ENCODE assay signal across 24 cellular contexts in genomic region chr21:37243961-37244360, GRCh38. TPM values are rescaled to one million over a fixed set of nuclear protein-coding genes. Genes with fewer than 3 reads are reported as not detected.
A peak's percentile ranks its signal among the peaks of the same experiment; 100 is the strongest.
DNase-seq lines count a peak whose midpoint lies in the region; ATAC-seq lines count a peak whose summit lies in the region.
"Had no signal": no experiment of that assay in that cellular context is flagged by ENCODE, and none has a peak within 500 bp of the region (broad histone marks: within the 10 kb centered on the region; RNA-seq: fewer than 3 reads in every experiment).

No MANE protein-coding gene starts in this region.

- no peak for ATAC-seq in T-cell (replicated peaks in 1 of 4)
- no peak for ATAC-seq in central memory CD8-positive, alpha-beta T cell (replicated peaks; ENCODE audit: extremely low read depth, poor library complexity, severe bottlenecking)
- ATAC-seq in stimulated activated memory B cell treated with anti-CD40 and anti-IgM and Interleukin-4, amounts not matched to agents 10 μg/mL and 1 μg/mL and 100 μg/mL, for 72 hours, result no peak
- ATAC-seq: GM12878 had no signal

- peaks cover 13% of the 10 kb centered on the region for H3K79me1 ChIP-seq in mesendoderm (ENCODE audit: low read length)

- H3K36me3 Mint-ChIP-seq in activated naive CD4-positive, alpha-beta T cell treated with anti-CD3 and anti-CD28 coated beads for 36 hours (ENCODE audit: low read depth), result peaks cover 8% of the 10 kb centered on the region
- H3K36me3 Mint-ChIP-seq in T-cell, result peaks cover 16% of the 10 kb centered on the region
- peaks cover 11% of the 10 kb centered on the region for H3K36me3 Mint-ChIP-seq in central memory CD8-positive, alpha-beta T cell (ENCODE audit: insufficient read depth)
- peaks cover 45% of the 10 kb centered on the region for H3K36me3 Mint-ChIP-seq in stimulated activated memory B cell treated with anti-CD40 and anti-IgM and Interleukin-4, amounts not matched to agents 10 μg/mL and 1 μg/mL and 100 μg/mL, for 72 hours

- no peak overlapping the region for H3K4me2 ChIP-seq in mesendoderm (ENCODE audit: low read length)

- no peak overlapping the region for H2BK5ac ChIP-seq in mesendoderm (ENCODE audit: low read length)

- H2AK5ac ChIP-seq in mesendoderm (ENCODE audit: low read length), result no peak overlapping the region

- peaks cover 13% of the 10 kb centered on the region for H3K79me2 ChIP-seq in mesendoderm (ENCODE audit: control insufficient read depth, insufficient read depth, low read length)

- H3K36me3 ChIP-seq in mesendoderm (ENCODE audit: control insufficient read depth, insufficient read depth, low read length), result no peaks in the 10 kb centered on the region
- H3K36me3 ChIP-seq: breast epithelium had no signal

- no peak for DNase-seq in activated naive CD4-positive, alpha-beta T cell treated with anti-CD3 and anti-CD28 coated beads for 36 hours
- no peak for DNase-seq in activated naive CD4-positive, alpha-beta T cell treated with anti-CD3 and anti-CD28 coated beads, Interleukin-2, amount 50 U/mL, for 16 hours
- DNase-seq in T-cell (no peak), COLO829 (ENCODE audit: low spot score) (no peak), mesendoderm (no peak)
- no peak for DNase-seq in central memory CD8-positive, alpha-beta T cell (ENCODE audit: low spot score in 2 of 2)
- DNase-seq: activated CD4-positive, CD25-positive, alpha-beta regulatory T cell; activated effector memory CD4-positive, alpha-beta T cell treated with Interleukin-2 at 50 U/mL for 16 hours; C1 segment of cervical spinal cord; effector CD4-positive, alpha-beta T cell; kidney; midbrain; NCI-H1092 treated with DMSO at 0.1 percent for 48 hours; NCI-H1930; NCI-H526; posterior cingulate gyrus; right cardiac atrium; SHP77 treated with DMSO at 0.1 percent for 48 hours; substantia nigra had no signal

- no peak overlapping the region for H3K18ac ChIP-seq in mesendoderm (ENCODE audit: low read length)

- no peak overlapping the region for H3K4me3 Mint-ChIP-seq in activated naive CD4-positive, alpha-beta T cell treated with anti-CD3 and anti-CD28 coated beads for 36 hours
- H3K4me3 Mint-ChIP-seq in T-cell, result peak overlapping the region in 1 of 3 donors; percentile 74
- H3K4me3 Mint-ChIP-seq in central memory CD8-positive, alpha-beta T cell, result no peak overlapping the region
- no peak overlapping the region for H3K4me3 Mint-ChIP-seq in stimulated activated memory B cell treated with anti-CD40 and anti-IgM and Interleukin-4, amounts not matched to agents 10 μg/mL and 1 μg/mL and 100 μg/mL, for 72 hours
- H3K4me3 Mint-ChIP-seq: neural crest cell, type B pancreatic cell had no signal

- H3K4ac ChIP-seq in mesendoderm (ENCODE audit: low read depth, low read length), result no peak overlapping the region

- no peak overlapping the region for H2BK15ac ChIP-seq in mesendoderm (replicated peaks; ENCODE audit: low read depth)

- no peak overlapping the region for H4K5ac ChIP-seq in mesendoderm (ENCODE audit: low read length)

- POLR2A ChIA-PET in T-cell (lab: Charles Lee), result no interaction called here

- H3K27me3 ChIP-seq in mesendoderm (ENCODE audit: insufficient read depth, low read length, poor library complexity), result no peaks in the 10 kb centered on the region
- H3K27me3 ChIP-seq: breast epithelium had no signal

- no peak overlapping the region for H3K9ac ChIP-seq in mesendoderm (ENCODE audit: low read length)

- CTCF ChIA-PET in activated naive CD4-positive, alpha-beta T cell treated with anti-CD3 and anti-CD28 coated beads for 36 hours (lab: Charles Lee), result no interaction called here
- CTCF ChIA-PET in T-cell (lab: Charles Lee), result no interaction called here

- no peak overlapping the region for H3K23ac ChIP-seq in mesendoderm (ENCODE audit: low read length)

- WGBS in mesendoderm (ENCODE audit: extremely low coverage, insufficient coverage, low lambda C conversion rate), result no CpG with 5 or more reads among the region's 6 CpGs

- H3K56ac ChIP-seq in mesendoderm (ENCODE audit: low read length), result no peak overlapping the region

- H3K27ac Mint-ChIP-seq in activated naive CD4-positive, alpha-beta T cell treated with anti-CD3 and anti-CD28 coated beads for 36 hours, result peak overlapping the region; percentile 7
- peak overlapping the region; percentile 61 to 73 for H3K27ac Mint-ChIP-seq in T-cell
- H3K27ac Mint-ChIP-seq in central memory CD8-positive, alpha-beta T cell (ENCODE audit: low read depth), result peak overlapping the region; percentile 81
- peak overlapping the region; percentile 35 for H3K27ac Mint-ChIP-seq in stimulated activated memory B cell treated with anti-CD40 and anti-IgM and Interleukin-4, amounts not matched to agents 10 μg/mL and 1 μg/mL and 100 μg/mL, for 72 hours
- H3K27ac Mint-ChIP-seq: type B pancreatic cell had no signal

- H3K9me3 Mint-ChIP-seq in activated naive CD4-positive, alpha-beta T cell treated with anti-CD3 and anti-CD28 coated beads for 36 hours, result no peaks in the 10 kb centered on the region
- H3K9me3 Mint-ChIP-seq in T-cell, result no peaks in the 10 kb centered on the region
- no peaks in the 10 kb centered on the region for H3K9me3 Mint-ChIP-seq in central memory CD8-positive, alpha-beta T cell
- no peaks in the 10 kb centered on the region for H3K9me3 Mint-ChIP-seq in stimulated activated memory B cell treated with anti-CD40 and anti-IgM and Interleukin-4, amounts not matched to agents 10 μg/mL and 1 μg/mL and 100 μg/mL, for 72 hours
- H3K9me3 Mint-ChIP-seq: neural crest cell, type B pancreatic cell had no signal

- H3K4me1 Mint-ChIP-seq in activated naive CD4-positive, alpha-beta T cell treated with anti-CD3 and anti-CD28 coated beads for 36 hours (ENCODE audit: low read depth), result peaks cover 46% of the 10 kb centered on the region
- H3K4me1 Mint-ChIP-seq in T-cell, result peaks cover 59 to 68% (median 64%) of the 10 kb centered on the region in 3 donors
- peaks cover 65% of the 10 kb centered on the region for H3K4me1 Mint-ChIP-seq in central memory CD8-positive, alpha-beta T cell
- H3K4me1 Mint-ChIP-seq in stimulated activated memory B cell treated with anti-CD40 and anti-IgM and Interleukin-4, amounts not matched to agents 10 μg/mL and 1 μg/mL and 100 μg/mL, for 72 hours, result peaks cover 53% of the 10 kb centered on the region

- intact Hi-C loops in activated naive CD4-positive, alpha-beta T cell treated with anti-CD3 and anti-CD28 coated beads for 36 hours (cut with micrococcal nuclease), result no loop called here

- H3K27ac ChIP-seq in mesendoderm (ENCODE audit: low read depth, low read length), result no peak overlapping the region
- H3K27ac ChIP-seq: breast epithelium had no signal

- peaks cover 2% of the 10 kb centered on the region for H3K4me1 ChIP-seq in mesendoderm (ENCODE audit: control insufficient read depth, low read depth, low read length)
- H3K4me1 ChIP-seq: breast epithelium had no signal

- no peaks in the 10 kb centered on the region for H3K27me3 Mint-ChIP-seq in activated naive CD4-positive, alpha-beta T cell treated with anti-CD3 and anti-CD28 coated beads for 36 hours (ENCODE audit: low read depth)
- H3K27me3 Mint-ChIP-seq in T-cell, result no peaks in the 10 kb centered on the region
- no peaks in the 10 kb centered on the region for H3K27me3 Mint-ChIP-seq in central memory CD8-positive, alpha-beta T cell
- H3K27me3 Mint-ChIP-seq in stimulated activated memory B cell treated with anti-CD40 and anti-IgM and Interleukin-4, amounts not matched to agents 10 μg/mL and 1 μg/mL and 100 μg/mL, for 72 hours, result no peaks in the 10 kb centered on the region
- H3K27me3 Mint-ChIP-seq: type B pancreatic cell had no signal

- H3K4me3 ChIP-seq in mesendoderm (ENCODE audit: low read length), result no peak overlapping the region
- H3K4me3 ChIP-seq: breast epithelium, GM12878 had no signal

- H2BK120ac ChIP-seq in mesendoderm (ENCODE audit: low read depth, low read length), result no peak overlapping the region

- no peak overlapping the region for H4K8ac ChIP-seq in mesendoderm (ENCODE audit: low read depth, low read length)

RNA-seq across cellular contexts. Expression of gene VPS26C, which starts 23.2 kb away (rescaled TPM):
- total RNA-seq in activated naive CD4-positive, alpha-beta T cell treated with anti-CD3 and anti-CD28 coated beads for 36 hours, result 10 to 100 TPM; 50.1 to 51.0 TPM
- 10 to 100 TPM; 47.8 to 62.7 (median 57.5) TPM for total RNA-seq in T-cell
- polyA plus RNA-seq in mesendoderm (2013, experiment 1 of 2), result 28.8 TPM
- polyA plus RNA-seq in mesendoderm (2013, experiment 2 of 2), result 30.4 TPM

Comparison
In these comparisons a context has a peak if more than half of its experiments do, and no peak if none do; other contexts are left out.
1. H3K27ac Mint-ChIP-seq: peak in every context shown above with its lines; median percentile 81 in central memory CD8-positive, alpha-beta T cell; 67 in T-cell; 35 in stimulated activated memory B cell treated with anti-CD40 and anti-IgM and Interleukin-4, amounts not matched to agents 10 μg/mL and 1 μg/mL and 100 μg/mL, for 72 hours; 7 in activated naive CD4-positive, alpha-beta T cell treated with anti-CD3 and anti-CD28 coated beads for 36 hours.